8 cellular contexts compared by ENCODE assay signal in the genomic region with DNA sequence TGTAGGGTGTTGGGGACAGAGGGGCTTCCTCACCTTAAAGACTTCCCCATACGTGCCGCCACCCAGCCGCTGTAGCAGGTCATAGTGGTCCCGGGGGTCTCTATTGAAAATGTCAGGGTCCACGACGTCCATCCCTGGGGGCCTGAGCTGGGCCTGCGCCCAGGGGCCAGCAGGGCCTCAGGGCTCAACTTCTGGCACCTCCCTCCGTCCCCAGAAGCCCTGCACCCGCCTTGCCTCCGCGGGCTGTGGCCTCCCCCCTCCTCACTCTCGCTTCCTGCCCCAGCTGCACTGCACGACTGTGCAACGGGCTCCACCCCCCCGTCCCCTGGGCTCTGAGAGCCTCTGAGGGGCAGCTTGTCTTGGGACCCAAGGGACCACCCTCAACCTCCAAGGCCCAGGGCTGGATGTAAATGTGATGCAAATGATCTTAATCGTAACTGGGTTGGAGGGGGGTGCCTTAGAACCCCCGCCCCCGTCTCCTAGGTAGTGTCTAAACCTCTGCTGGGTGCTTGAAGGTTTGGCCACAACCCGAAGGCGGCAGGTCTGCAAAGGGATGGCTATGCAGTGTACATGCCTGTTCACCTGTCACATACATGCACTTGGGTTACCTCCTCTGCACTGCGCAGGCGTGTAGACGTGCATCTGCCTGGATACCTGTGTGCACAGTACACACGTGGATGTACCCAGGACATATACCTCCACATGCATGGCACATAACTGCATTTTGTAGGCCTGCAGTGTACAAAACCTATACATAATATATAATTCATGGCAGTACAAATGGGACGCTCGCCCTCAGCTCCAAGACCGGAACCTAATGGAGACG. TPM values are rescaled to one million over a fixed set of nuclear protein-coding genes. Genes with fewer than 3 reads are reported as not detected.
DNase-seq lines count a peak whose midpoint lies in the region; ATAC-seq, FAIRE-seq and TF ChIP-seq lines count a peak whose summit lies in the region.

TSS of gene MAP4K1 (minus strand) at position 190 of the 826 bp plus-strand sequence. CDS start at position 132, 58 bp downstream.

- CTCF ChIA-PET in GM12878 (lab: Yijun Ruan, JAX): interaction anchor here (0.5 to 6.5 kb wide), 15 partner anchors 11 to 312 kb away, joined by 3 to 74 read pairs (median 6); partner anchors contain the start of genes ACTN4, FAM98C, MRPS12 and RINL

- peaks cover 0 to 36% (median 24%) of the 10 kb centered on the region in 11 experiments; a peak in 16 of 22 replicates for H4K20me1 ChIP-seq in BLaER1 treated with 17β-estradiol and CSF1 and Interleukin-3, amounts not matched to agents 10 nM and 100 nM
- no peaks in the 10 kb centered on the region for H4K20me1 ChIP-seq in GM12878 (ENCODE audit: control insufficient read depth, insufficient read depth)

- POLR2A ChIA-PET in GM12878 (lab: Charles Lee): interaction anchor here (0.5 to 6.2 kb wide), 24 partner anchors 12 to 826 kb away, joined by 3 to 135 read pairs (median 4); partner anchors contain the start of genes ACTN4, ECH1, FAM98C and MRPS12

- RAD21 ChIA-PET in GM12878 (lab: Charles Lee; ENCODE audit: unreplicated experiment): interaction anchor here (0.6 to 5.6 kb wide), 20 partner anchors 11 to 1324 kb away, joined by 3 to 135 read pairs (median 6); partner anchors contain the start of genes ACTN4, ECH1, FAM98C and MRPS12

- peak; percentile 60 for ATAC-seq in GM19438 (IDR thresholded peaks at IDR 0.05; ENCODE audit: low read depth, unreplicated experiment)
- peak; percentile 31 for ATAC-seq in HG03565 (IDR thresholded peaks at IDR 0.05; ENCODE audit: unreplicated experiment)
- peak; percentile 74 for ATAC-seq in T-helper 17 cell
- peak; percentile 88 for ATAC-seq in GM12878

- no peak for TF ChIP-seq CTCF in GM12878 (IDR thresholded peaks at IDR 0.05 in 2 of 3, conservative IDR thresholded peaks at IDR 0.05 in 1 of 3; ENCODE audit: control insufficient read depth in 2 of 3, extremely low read depth in 1 of 3, insufficient read depth in 1 of 3, low read depth in 3 of 3, low read length in 3 of 3)

- SMC1A ChIA-PET in GM12878 (lab: Charles Lee; ENCODE audit: uncharacterized antibody, unreplicated experiment): interaction anchor here (0.8 to 7.0 kb wide), 19 partner anchors 9 to 313 kb away, joined by 3 to 85 read pairs (median 6); partner anchors contain the start of genes ACTN4, FAM98C, MRPS12 and SARS2

- H3K27me3 Mint-ChIP-seq in T-helper 17 cell: no peaks in the 10 kb centered on the region

- peaks cover 27 to 48% (median 43%) of the 10 kb centered on the region in 10 experiments for H3K4me1 ChIP-seq in BLaER1 treated with 17β-estradiol and CSF1 and Interleukin-3, amounts not matched to agents 10 nM and 100 nM
- peaks cover 12% of the 10 kb centered on the region for H3K4me1 ChIP-seq in GM12878 (ENCODE audit: control insufficient read depth, insufficient read depth, low read length)

- H3K36me3 Mint-ChIP-seq in T-helper 17 cell (ENCODE audit: low read depth): peaks cover 16% of the 10 kb centered on the region

- H3K4me3 Mint-ChIP-seq in T-helper 17 cell: peak within 1 kb of the TSS; percentile 100

- peaks cover 46% of the 10 kb centered on the region for H3K4me1 Mint-ChIP-seq in T-helper 17 cell

- H3K27ac ChIP-seq in BLaER1 treated with 17β-estradiol and CSF1 and Interleukin-3, amounts not matched to agents 10 nM and 100 nM: peak within 1 kb of the TSS; percentile 16 to 94 (median 85); a peak in 21 of 22 replicates
- H3K27ac ChIP-seq in GM12878 (ENCODE audit: control insufficient read depth, insufficient read depth): peak within 1 kb of the TSS; percentile 98

- in situ Hi-C loops in GM12878 (cut with MboI): loop anchor here (5.0 kb wide), 1 partner anchor 56 kb away; no protein-coding TSS in a partner anchor

- peak; percentile 45 to 54 (median 52) for DNase-seq in T-helper 17 cell
- DNase-seq in GM12878 (ENCODE audit: low read depth, low spot score): peak; percentile 88
- peak; percentile 18 for DNase-seq in kidney tubule cell (ENCODE audit: low spot score)
- peak; percentile 70 for DNase-seq in stimulated activated CD4-positive, alpha-beta T cell treated with anti-CD3 and anti-CD28 coated beads, Interleukin-4, amount 100 ng/mL, for 24 hours
- no peak for DNase-seq in dedifferentiated amniotic fluid mesenchymal stem cell (ENCODE audit: extremely low spot score)

- TF ChIP-seq EP300 in GM12878 (IDR thresholded peaks at IDR 0.05; ENCODE audit: borderline replicate concordance in 1 of 2, control insufficient read depth in 1 of 2, low read depth in 2 of 2, low read length in 2 of 2): peak; percentile 10 to 57; a peak in 1 of 4 replicates

- BruUV-seq in GM12878 (replicated peaks; lab: Mats Ljungman, UMichigan): no TSS peak

- 3% methylated on average over 25 of the region's 28 CpGs for WGBS in GM12878 (ENCODE audit: insufficient coverage, insufficient replicate concordance, low lambda C conversion rate, missing lambda C conversion rate)

- H3K9me3 ChIP-seq in BLaER1 treated with 17β-estradiol and CSF1 and Interleukin-3, amounts not matched to agents 10 nM and 100 nM (replicated peaks in 1 of 11): no peaks in the 10 kb centered on the region
- H3K9me3 ChIP-seq in T-helper 17 cell (ENCODE audit: control insufficient read depth, low read length, poor library complexity, severe bottlenecking) (no peaks in the 10 kb centered on the region), GM12878 (replicated peaks; ENCODE audit: control insufficient read depth, insufficient read depth, low read length) (no peaks in the 10 kb centered on the region)

- peak within 1 kb of the TSS; percentile 90 to 99 (median 95) for H3K4me2 ChIP-seq in BLaER1 treated with 17β-estradiol and CSF1 and Interleukin-3, amounts not matched to agents 10 nM and 100 nM
- peak within 1 kb of the TSS; percentile 85 for H3K4me2 ChIP-seq in GM12878 (ENCODE audit: control insufficient read depth, insufficient read depth)

- peak; percentile 82 for TF ChIP-seq POLR2A in GM12878 (IDR thresholded peaks at IDR 0.05; ENCODE audit: low read depth, low read length)

- H3K36me3 ChIP-seq in BLaER1 treated with 17β-estradiol and CSF1 and Interleukin-3, amounts not matched to agents 10 nM and 100 nM: peaks cover 29 to 54% (median 34%) of the 10 kb centered on the region in 11 experiments
- peaks cover 10 to 16% of the 10 kb centered on the region in 2 experiments for H3K36me3 ChIP-seq in GM12878 (ENCODE audit: control insufficient read depth in 2 of 2, insufficient read depth in 2 of 2, low read length in 1 of 2)

- TF ChIP-seq RAD21 in GM12878 (IDR thresholded peaks at IDR 0.05; ENCODE audit: insufficient read depth, low read depth, low read length): no peak

- intact Hi-C loops in GM12878 (cut with micrococcal nuclease; ENCODE audit: unreplicated experiment): loop anchor here (1.0 to 2.0 kb wide), 2 partner anchors 61 to 73 kb away; no protein-coding TSS in a partner anchor

- H3K79me2 ChIP-seq in GM12878 (ENCODE audit: control insufficient read depth, insufficient read depth, low read length): peaks cover 51% of the 10 kb centered on the region

- H2AFZ ChIP-seq in GM12878 (ENCODE audit: control insufficient read depth, low read depth, low read length): peak within 1 kb of the TSS; percentile 71

- peak within 1 kb of the TSS; percentile 68 to 97 (median 90) for H3K9ac ChIP-seq in BLaER1 treated with 17β-estradiol and CSF1 and Interleukin-3, amounts not matched to agents 10 nM and 100 nM
- H3K9ac ChIP-seq in GM12878 (ENCODE audit: control insufficient read depth, insufficient read depth, low read length): peak within 1 kb of the TSS; percentile 92

- FAIRE-seq in GM12878 (lab: Jason Lieb, UNC): peak; percentile 84

- no peaks in the 10 kb centered on the region for H3K27me3 ChIP-seq in BLaER1 treated with 17β-estradiol and CSF1 and Interleukin-3, amounts not matched to agents 10 nM and 100 nM
- H3K27me3 ChIP-seq in GM12878 (replicated peaks in 1 of 2; ENCODE audit: control insufficient read depth in 2 of 2, insufficient read depth in 2 of 2, low read length in 1 of 2): no peaks in the 10 kb centered on the region

- peak within 1 kb of the TSS; percentile 87 to 99 (median 92) for H3K4me3 ChIP-seq in BLaER1 treated with 17β-estradiol and CSF1 and Interleukin-3, amounts not matched to agents 10 nM and 100 nM
- H3K4me3 ChIP-seq in GM12878: peak within 1 kb of the TSS; percentile 84

- H3K27ac Mint-ChIP-seq in T-helper 17 cell: peak within 1 kb of the TSS; percentile 99

TF ChIP-seq in GM12878, 131 proteins besides CTCF, POLR2A, EP300 and RAD21 (continues in another document):
- TF ChIP-seq TCF3 (IDR thresholded peaks at IDR 0.05; ENCODE audit: borderline replicate concordance, insufficient read depth, low read depth, low read length): peak; percentile 64
- TF ChIP-seq, protein P1, sequence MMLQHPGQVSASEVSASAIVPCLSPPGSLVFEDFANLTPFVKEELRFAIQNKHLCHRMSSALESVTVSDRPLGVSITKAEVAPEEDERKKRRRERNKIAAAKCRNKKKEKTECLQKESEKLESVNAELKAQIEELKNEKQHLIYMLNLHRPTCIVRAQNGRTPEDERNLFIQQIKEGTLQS (IDR thresholded peaks at IDR 0.05; ENCODE audit: borderline replicate concordance, extremely low read depth, low read depth, low read length): no peak
- TF ChIP-seq CHD1 (IDR thresholded peaks at IDR 0.05; ENCODE audit: low read depth, low read length): no peak
- no peak for TF ChIP-seq GABPA (IDR thresholded peaks at IDR 0.05; ENCODE audit: low read depth)

RNA-seq across cellular contexts. Expression of gene MAP4K1, which starts in this region (rescaled TPM):
- total RNA-seq in T-helper 17 cell: 100 to 1,000 TPM; 298 to 351 TPM
- total RNA-seq in GM12878 (2013; cell fraction: nucleolus; rRNA removed): 240 and 254 TPM in 2 replicates
- 107 and 123 TPM in 2 replicates for total RNA-seq in GM12878 (2014; rRNA removed)
- total RNA-seq in GM12878 (2014; rRNA removed; fragmentation: Illumina TruSeq; extraction: Trizol): 58.1 and 72.6 TPM in 2 replicates
- total RNA-seq in GM12878 (2021): 294 and 306 TPM in 2 replicates
- 90.5 TPM for polyA plus RNA-seq in GM12878 (2011; ENCODE audit: low read depth)
- polyA plus RNA-seq in GM12878 (2011; rRNA removed): 95.5 and 243 TPM in 2 replicates
- polyA plus RNA-seq in GM12878 (2011; cell fraction: cytosol; rRNA removed): 202 and 251 TPM in 2 replicates
- polyA plus RNA-seq in GM12878 (2011; cell fraction: nucleus; rRNA removed): 631 and 739 TPM in 2 replicates
- polyA plus RNA-seq in GM12878 (2012): 149 and 285 TPM in 2 replicates
- polyA plus RNA-seq in GM12878 (2014; fragmentation: Illumina TruSeq; extraction: Trizol): 122 and 157 TPM in 2 replicates
- 10 to 100 TPM; 39.2 to 92.6 TPM for polyA plus RNA-seq in GM12878 (2014; fragmentation: Nextera tagmentation; extraction: Ambion mirVana)
- polyA plus RNA-seq in GM12878 (2014; rRNA removed): 117 and 145 TPM in 2 replicates
- 100 to 1,000 TPM; 220 to 263 TPM for polyA plus RNA-seq in GM12878 (2016; fragmentation: Nextera tagmentation; extraction: Ambion mirVana)
- polyA minus RNA-seq in GM12878 (2011; rRNA and poly(A)+ RNA removed): 132 and 137 TPM in 2 replicates
- 101 and 112 TPM in 2 replicates for polyA minus RNA-seq in GM12878 (2011; cell fraction: cytosol; rRNA and poly(A)+ RNA removed)
- polyA minus RNA-seq in GM12878 (2011; cell fraction: nucleus; rRNA and poly(A)+ RNA removed): 127 and 184 TPM in 2 replicates

Comparison
In these comparisons a context has a peak if more than half of its experiments do, and no peak if none do; other contexts are left out.
1. ATAC-seq: peak in every context shown above with its lines; median percentile 88 in GM12878; 74 in T-helper 17 cell; 60 in GM19438; 31 in HG03565.